12 cellular contexts compared by ENCODE assay signal in the genomic region with DNA sequence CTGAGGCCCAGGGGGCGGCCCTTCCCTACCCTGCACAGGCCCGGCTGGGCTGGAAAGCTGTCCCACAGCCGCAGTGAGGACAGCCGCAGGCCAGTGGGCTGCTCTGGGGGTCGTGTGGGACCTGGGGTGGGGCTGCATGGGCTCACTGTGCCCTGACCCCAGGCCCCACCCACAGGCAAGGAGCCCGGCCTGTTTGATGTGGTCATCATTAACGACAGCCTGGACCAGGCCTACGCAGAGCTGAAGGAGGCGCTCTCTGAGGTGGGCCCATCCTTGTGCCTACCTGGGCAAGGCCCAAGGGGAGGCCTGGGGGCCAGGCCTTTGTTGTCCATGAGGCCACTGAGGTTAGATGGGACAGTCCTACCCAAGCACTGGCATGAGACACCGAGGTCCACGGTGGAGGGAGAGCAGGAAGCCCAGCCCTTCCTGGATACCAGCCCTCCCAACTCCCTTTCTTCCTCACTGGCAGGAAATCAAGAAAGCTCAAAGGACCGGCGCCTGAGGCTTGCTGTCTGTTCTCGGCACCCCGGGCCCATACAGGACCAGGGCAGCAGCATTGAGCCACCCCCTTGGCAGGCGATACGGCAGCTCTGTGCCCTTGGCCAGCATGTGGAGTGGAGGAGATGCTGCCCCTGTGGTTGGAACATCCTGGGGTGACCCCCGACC. TPM values are rescaled to one million over a fixed set of nuclear protein-coding genes. Genes with fewer than 3 reads are reported as not detected.
DNase-seq lines count a peak whose midpoint lies in the region; FAIRE-seq and TF ChIP-seq lines count a peak whose summit lies in the region.
"Had no signal": no experiment of that assay in that cellular context is flagged by ENCODE, and none has a peak within 500 bp of the region (broad histone marks: within the 10 kb centered on the region; RNA-seq: fewer than 3 reads in every experiment).

No MANE protein-coding gene starts in this region.

- intact Hi-C loops in adrenal gland (cut with DNase I) = no loop called here

- WGBS in GM23248 (ENCODE audit: low coverage in 1 of 2, low lambda C conversion rate in 2 of 2, missing lambda C conversion rate in 2 of 2), 2 experiments = 73 to 79% methylated on average over 14 to 18 of the region's 18 CpGs
- WGBS in adrenal gland, 4 donors = 40 to 72% (median 65%) methylated on average over 4 to 18 of the region's 18 CpGs; no CpG with 5 or more reads in 1 of the 4 donors

- H3K4me1 ChIP-seq in GM23248 (ENCODE audit: insufficient read depth) (peaks cover 27% of the 10 kb centered on the region), adrenal gland (replicated peaks in 1 of 2) (peaks cover 6 to 31% of the 10 kb centered on the region in 2 donors), keratinocyte (ENCODE audit: control insufficient read depth, extremely low read depth, insufficient read depth, low read length) (peaks cover 51% of the 10 kb centered on the region)

- dilution Hi-C loops in keratinocyte (cut with MboI; ENCODE audit: extremely low pct_ligation_motif_present, low sequenced_read_pairs) = no loop called here

- H3K79me2 ChIP-seq in GM23248 (ENCODE audit: insufficient read depth) = peaks cover 68% of the 10 kb centered on the region
- H3K79me2 ChIP-seq in keratinocyte (ENCODE audit: control insufficient read depth, insufficient read depth, low read length) = peaks cover 47% of the 10 kb centered on the region

- peaks cover 2% of the 10 kb centered on the region for H3K9me1 ChIP-seq in keratinocyte (ENCODE audit: control insufficient read depth, extremely low read depth, insufficient read depth, low read length)

- FAIRE-seq in keratinocyte (lab: Jason Lieb, UNC) = peak; percentile 9
- FAIRE-seq: frontal cortex had no signal

- no peak for TF ChIP-seq POLR2A in adrenal gland (IDR thresholded peaks at IDR 0.05)

- no peaks in the 10 kb centered on the region; the same call in 1 of the 2 replicates for H3F3A ChIP-seq in GM23248 (ENCODE audit: insufficient read depth)

- no peaks in the 10 kb centered on the region for H3K9me2 ChIP-seq in GM23248 (ENCODE audit: insufficient read depth)

- TF ChIP-seq CTCF in adrenal gland (IDR thresholded peaks at IDR 0.05) = no peak
- no peak for TF ChIP-seq CTCF in keratinocyte (optimal IDR thresholded peaks at IDR 0.05 in 1 of 3, IDR thresholded peaks at IDR 0.05 in 1 of 3, conservative IDR thresholded peaks at IDR 0.05 in 1 of 3; ENCODE audit: extremely low read depth in 1 of 3, insufficient read depth in 2 of 3, low read length in 3 of 3)

- H3K27ac ChIP-seq in GM23248 = no peak overlapping the region
- peak overlapping the region in 3 of 5 donors; percentile 50 to 90 (median 78) for H3K27ac ChIP-seq in adrenal gland
- H3K27ac ChIP-seq in keratinocyte (ENCODE audit: control insufficient read depth, insufficient read depth, low read length) = peak overlapping the region; percentile 14
- peak overlapping the region; percentile 99 for H3K27ac ChIP-seq in substantia nigra (ENCODE audit: low read depth, low read length, poor library complexity, severe bottlenecking)

- in situ Hi-C loops in GM23248 (cut with MboI) = no loop called here

- no peak overlapping the region for H3K4me3 ChIP-seq in GM23248
- no peak overlapping the region for H3K4me3 ChIP-seq in adrenal gland
- H3K4me3 ChIP-seq in keratinocyte (ENCODE audit: control insufficient read depth in 2 of 3, extremely low read depth in 1 of 3, insufficient read depth in 2 of 3, low read depth in 1 of 3, low read length in 3 of 3) = peak overlapping the region in 2 of 3 experiments; percentile 13 to 14

- peaks cover 14% of the 10 kb centered on the region; the same call in 1 of the 2 replicates for H4K20me1 ChIP-seq in GM23248 (ENCODE audit: insufficient read depth)
- H4K20me1 ChIP-seq in keratinocyte (ENCODE audit: control insufficient read depth, extremely low read depth, insufficient read depth, low read length) = peaks cover 20% of the 10 kb centered on the region

- H2AFZ ChIP-seq in GM23248 = no peak overlapping the region
- no peak overlapping the region for H2AFZ ChIP-seq in keratinocyte (ENCODE audit: control insufficient read depth, low read length)

- no peaks in the 10 kb centered on the region for H3K9me3 ChIP-seq in GM23248 (ENCODE audit: low read depth)
- no peaks in the 10 kb centered on the region for H3K9me3 ChIP-seq in adrenal gland (replicated peaks in 1 of 3)
- H3K9me3 ChIP-seq in keratinocyte (ENCODE audit: control insufficient read depth, low read depth, low read length) = no peaks in the 10 kb centered on the region

- 0 out of 2 replicates have a peak overlapping the region, but pooled peaks have one; percentile 38 for H3K9ac ChIP-seq in GM23248
- peak overlapping the region; percentile 22 for H3K9ac ChIP-seq in keratinocyte (ENCODE audit: control insufficient read depth, extremely low read depth, insufficient read depth, low read length)

- H3K36me3 ChIP-seq in GM23248 (ENCODE audit: low read depth) = no peaks in the 10 kb centered on the region
- peaks cover 0 to 25% of the 10 kb centered on the region in 2 donors for H3K36me3 ChIP-seq in adrenal gland (replicated peaks in 1 of 2)
- H3K36me3 ChIP-seq in keratinocyte (ENCODE audit: control insufficient read depth in 2 of 2, extremely low read depth in 1 of 2, insufficient read depth in 2 of 2, low read length in 2 of 2) = peaks cover 28 to 49% of the 10 kb centered on the region in 2 experiments

- no peaks in the 10 kb centered on the region for H3K27me3 ChIP-seq in GM23248 (replicated peaks; ENCODE audit: insufficient read depth)
- H3K27me3 ChIP-seq in adrenal gland = no peaks in the 10 kb centered on the region
- H3K27me3 ChIP-seq in keratinocyte (ENCODE audit: control insufficient read depth, extremely low read depth, insufficient read depth, low read length) = no peaks in the 10 kb centered on the region

- no peak overlapping the region for H3K4me2 ChIP-seq in GM23248 (ENCODE audit: unreplicated experiment)
- H3K4me2 ChIP-seq in keratinocyte (ENCODE audit: control insufficient read depth, extremely low read depth, insufficient read depth, low read depth, low read length) = peak overlapping the region; percentile 45

- DNase-seq in GM23248 (no peak), adrenal gland (peak in 3 of 7 donors; percentile 17 to 40 (median 24)), keratinocyte (ENCODE audit: low read depth, low spot score) (no peak), substantia nigra (lab: John Stamatoyannopoulos, UW) (peak in 1 of 49 donors; percentile 28), epidermal melanocyte (ENCODE audit: insufficient read length, low spot score) (no peak), pons (ENCODE audit: low spot score) (no peak), HUDEP-2 (lab: John Stamatoyannopoulos, UW; ENCODE audit: unreplicated experiment in 76 of 76) (no peak)
- no peak for DNase-seq in stimulated activated CD4-positive, alpha-beta T cell treated with anti-CD3 and anti-CD28 coated beads, Interleukin-1b, Interleukin-23, amount 100 ng/mL, for 48 hours
- DNase-seq: activated B cell treated with CpG ODN at 0.5 μM for 24 hours, COR-L47, retina had no signal

RNA-seq across cellular contexts. Expression of gene GJC2, which starts 1.4 kb away (rescaled TPM):
- 0.54 and 2.7 TPM in 2 replicates for total RNA-seq in GM23248 (2014; rRNA removed; shearing (Covaris generic))
- polyA plus RNA-seq in GM23248 (2016; fragmentation: Nextera tagmentation; extraction: Ambion mirVana) (0.08 and 0.14 TPM in 2 replicates), adrenal gland (1 to 10 TPM in 2 of 3 donors, under 1 TPM in 1; 0.05 to 2.1 (median 1.8) TPM), keratinocyte (0.37 to 0.63 TPM (median 0.58 TPM) in 3 replicates)
- total RNA-seq in adrenal gland = 1 to 10 TPM in 7 of 8 donors, under 1 TPM in 1; 0.87 to 4.1 (median 1.3) TPM
- polyA plus RNA-seq in keratinocyte (2011; ENCODE audit: low read depth) = 0.39 TPM
- 0.17 and 0.52 TPM in 2 replicates for polyA plus RNA-seq in keratinocyte (2011; cell fraction: cytosol; rRNA removed)
- 0.56 and 0.79 TPM in 2 replicates for polyA plus RNA-seq in keratinocyte (2011; cell fraction: nucleus; rRNA removed)
- 0.73 and 0.81 TPM in 2 replicates for polyA plus RNA-seq in keratinocyte (2012; ENCODE audit: low replicate concordance)
- polyA minus RNA-seq in keratinocyte = 0.33 to 0.52 TPM (median 0.51 TPM) in 3 replicates
- 2.9 TPM for polyA minus RNA-seq in keratinocyte (2011; cell fraction: cytosol; rRNA and poly(A)+ RNA removed)
- polyA minus RNA-seq in keratinocyte (2011; cell fraction: nucleus; rRNA and poly(A)+ RNA removed) = 0.31 and 1.1 TPM in 2 replicates

RNA-seq across cellular contexts. Expression of gene GUK1, which starts 8.2 kb away (rescaled TPM):
- 324 and 340 TPM in 2 replicates for total RNA-seq in GM23248 (2014; rRNA removed; shearing (Covaris generic))
- polyA plus RNA-seq in GM23248 (2016; fragmentation: Nextera tagmentation; extraction: Ambion mirVana) (554 and 574 TPM in 2 replicates), adrenal gland (100 to 1,000 TPM in 2 of 3 donors, 10 to 100 TPM in 1; 42.3 to 414 (median 388) TPM), keratinocyte (412 to 877 TPM (median 450 TPM) in 3 replicates)
- total RNA-seq in adrenal gland = 100 to 1,000 TPM; 162 to 427 (median 236) TPM
- polyA plus RNA-seq in keratinocyte (2011; ENCODE audit: low read depth) = 259 TPM
- polyA plus RNA-seq in keratinocyte (2011; cell fraction: cytosol; rRNA removed) = 279 and 743 TPM in 2 replicates
- 254 and 303 TPM in 2 replicates for polyA plus RNA-seq in keratinocyte (2011; cell fraction: nucleus; rRNA removed)
- polyA plus RNA-seq in keratinocyte (2012; ENCODE audit: low replicate concordance) = 421 and 447 TPM in 2 replicates
- polyA minus RNA-seq in keratinocyte = 198 to 329 TPM (median 216 TPM) in 3 replicates
- 557 TPM for polyA minus RNA-seq in keratinocyte (2011; cell fraction: cytosol; rRNA and poly(A)+ RNA removed)
- polyA minus RNA-seq in keratinocyte (2011; cell fraction: nucleus; rRNA and poly(A)+ RNA removed) = 106 and 141 TPM in 2 replicates

RNA-seq across cellular contexts. Expression of gene IBA57, which starts 17.3 kb away (rescaled TPM):
- 2.9 and 6.2 TPM in 2 replicates for total RNA-seq in GM23248 (2014; rRNA removed; shearing (Covaris generic))
- polyA plus RNA-seq in GM23248 (2016; fragmentation: Nextera tagmentation; extraction: Ambion mirVana) = 2.0 and 3.3 TPM in 2 replicates
- 10 to 100 TPM; 10.7 to 40.6 (median 17.8) TPM for total RNA-seq in adrenal gland
- 1 to 10 TPM; 1.4 to 3.8 (median 2.9) TPM for polyA plus RNA-seq in adrenal gland
- 1.5 to 3.4 TPM (median 2.8 TPM) in 3 replicates for polyA plus RNA-seq in keratinocyte
- polyA plus RNA-seq in keratinocyte (2011; ENCODE audit: low read depth) = 0.85 TPM
- polyA plus RNA-seq in keratinocyte (2011; cell fraction: cytosol; rRNA removed) = 1.3 and 2.7 TPM in 2 replicates
- 3.7 and 5.4 TPM in 2 replicates for polyA plus RNA-seq in keratinocyte (2011; cell fraction: nucleus; rRNA removed)
- 1.3 and 3.6 TPM in 2 replicates for polyA plus RNA-seq in keratinocyte (2012; ENCODE audit: low replicate concordance)
- 1.6 to 3.0 TPM (median 1.9 TPM) in 3 replicates for polyA minus RNA-seq in keratinocyte
- 1.9 TPM for polyA minus RNA-seq in keratinocyte (2011; cell fraction: cytosol; rRNA and poly(A)+ RNA removed)
- polyA minus RNA-seq in keratinocyte (2011; cell fraction: nucleus; rRNA and poly(A)+ RNA removed) = 3.6 and 3.9 TPM in 2 replicates

RNA-seq across cellular contexts. Expression of gene MRPL55, which starts 39.2 kb away (rescaled TPM):
- total RNA-seq in GM23248 (2014; rRNA removed; shearing (Covaris generic)) = 57.5 and 84.4 TPM in 2 replicates
- polyA plus RNA-seq in GM23248 (2016; fragmentation: Nextera tagmentation; extraction: Ambion mirVana) (94.4 and 95.1 TPM in 2 replicates), adrenal gland (100 to 1,000 TPM in 2 of 3 donors, 10 to 100 TPM in 1; 25.1 to 309 (median 303) TPM), keratinocyte (28.4 to 53.7 TPM (median 49.3 TPM) in 3 replicates)
- 100 to 1,000 TPM in 2 of 8 donors, 10 to 100 TPM in 6; 56.4 to 120 (median 70.8) TPM for total RNA-seq in adrenal gland
- polyA plus RNA-seq in keratinocyte (2011; ENCODE audit: low read depth) = 23.9 TPM
- 22.0 and 52.1 TPM in 2 replicates for polyA plus RNA-seq in keratinocyte (2011; cell fraction: cytosol; rRNA removed)
- 47.4 and 62.3 TPM in 2 replicates for polyA plus RNA-seq in keratinocyte (2011; cell fraction: nucleus; rRNA removed)
- 34.4 and 51.8 TPM in 2 replicates for polyA plus RNA-seq in keratinocyte (2012; ENCODE audit: low replicate concordance)
- polyA minus RNA-seq in keratinocyte = 19.2 to 36.3 TPM (median 26.1 TPM) in 3 replicates
- polyA minus RNA-seq in keratinocyte (2011; cell fraction: cytosol; rRNA and poly(A)+ RNA removed) = 48.9 TPM
- polyA minus RNA-seq in keratinocyte (2011; cell fraction: nucleus; rRNA and poly(A)+ RNA removed) = 9.9 and 18.3 TPM in 2 replicates

RNA-seq across cellular contexts. Expression of gene C1orf35, which starts 45.2 kb away (rescaled TPM):
- total RNA-seq in GM23248 (2014; rRNA removed; shearing (Covaris generic)) = 11.6 and 15.6 TPM in 2 replicates
- 19.9 and 23.4 TPM in 2 replicates for polyA plus RNA-seq in GM23248 (2016; fragmentation: Nextera tagmentation; extraction: Ambion mirVana)
- 10 to 100 TPM in 6 of 8 donors, 1 to 10 TPM in 2; 8.0 to 24.8 (median 15.4) TPM for total RNA-seq in adrenal gland
- polyA plus RNA-seq in adrenal gland = 10 to 100 TPM in 2 of 3 donors, 1 to 10 TPM in 1; 5.0 to 42.0 (median 36.0) TPM
- 8.2 to 11.9 TPM (median 10.0 TPM) in 3 replicates for polyA plus RNA-seq in keratinocyte
- polyA plus RNA-seq in keratinocyte (2011; ENCODE audit: low read depth) = 8.0 TPM
- 4.4 and 10.2 TPM in 2 replicates for polyA plus RNA-seq in keratinocyte (2011; cell fraction: cytosol; rRNA removed)
- 21.2 and 27.6 TPM in 2 replicates for polyA plus RNA-seq in keratinocyte (2011; cell fraction: nucleus; rRNA removed)
- polyA plus RNA-seq in keratinocyte (2012; ENCODE audit: low replicate concordance) = 12.5 and 16.4 TPM in 2 replicates
- polyA minus RNA-seq in keratinocyte = 0.99 to 7.7 TPM (median 1.2 TPM) in 3 replicates
- polyA minus RNA-seq in keratinocyte (2011; cell fraction: cytosol; rRNA and poly(A)+ RNA removed) = 7.7 TPM
- 2.4 and 2.8 TPM in 2 replicates for polyA minus RNA-seq in keratinocyte (2011; cell fraction: nucleus; rRNA and poly(A)+ RNA removed)

Comparison
In these comparisons a context has a peak if more than half of its experiments do, and no peak if none do; other contexts are left out.
1. H3K4me3 ChIP-seq: peak in keratinocyte (2 of 3); none in GM23248 (single experiment) and adrenal gland (0 of 4).